In the genomic region with DNA sequence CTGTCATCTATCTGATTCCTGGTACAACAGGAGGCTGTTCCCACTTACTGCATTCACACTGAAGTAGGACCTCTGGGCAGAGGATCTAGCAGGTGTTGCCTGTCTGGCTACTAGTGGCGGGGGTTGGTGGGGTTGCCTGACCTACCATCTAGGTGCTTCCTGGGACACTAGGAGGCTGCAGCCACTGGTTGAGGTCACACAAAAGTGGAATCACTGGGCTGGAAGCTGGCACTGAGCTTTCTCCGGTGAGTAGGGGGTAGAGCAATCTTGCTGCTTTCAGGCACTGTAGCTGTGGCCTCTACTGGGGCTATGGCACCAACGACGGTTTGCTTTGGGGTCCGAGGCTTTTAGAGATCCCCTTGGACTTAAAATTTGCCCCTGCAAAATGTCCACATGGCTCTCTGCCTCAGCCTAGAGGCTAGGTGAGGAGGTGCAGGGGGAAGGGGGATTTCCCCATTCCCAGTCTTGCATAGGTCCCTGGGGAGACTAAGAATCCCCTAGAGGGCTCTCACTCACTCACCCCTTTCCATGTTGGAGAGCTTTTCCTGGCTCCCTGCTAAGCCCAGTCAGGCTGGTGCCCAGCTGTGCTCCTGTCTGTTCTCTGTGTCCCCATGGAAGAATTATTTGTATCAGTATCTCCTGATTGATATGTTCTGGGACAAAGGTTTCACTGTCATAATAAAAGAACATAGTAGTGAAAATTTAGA, we compare ENCODE assay signal across 29 cellular contexts.
DNase-seq lines count a peak whose midpoint lies in the region; ATAC-seq, FAIRE-seq and TF ChIP-seq lines count a peak whose summit lies in the region.
"Had no signal": no experiment of that assay in that cellular context is flagged by ENCODE, and none has a peak within 500 bp of the region (broad histone marks: within the 10 kb centered on the region; RNA-seq: fewer than 3 reads in every experiment).

No MANE protein-coding gene starts in this region.

- H3K27me3 ChIP-seq in tibial artery (no peaks in the 10 kb centered on the region), right lobe of liver (no peaks in the 10 kb centered on the region)
- H3K27me3 ChIP-seq: BLaER1 treated with 17β-estradiol and CSF1 and Interleukin-3, amounts not matched to agents 10 nM and 100 nM; SJSA1 had no signal

- H3K9me3 ChIP-seq in tibial artery, result no peaks in the 10 kb centered on the region
- H3K9me3 ChIP-seq in right lobe of liver, result no peaks in the 10 kb centered on the region
- H3K9me3 ChIP-seq: BLaER1 treated with 17β-estradiol and CSF1 and Interleukin-3, amounts not matched to agents 10 nM and 100 nM; SJSA1 had no signal

- no peak for FAIRE-seq in GM12892 (lab: Jason Lieb, UNC)
- FAIRE-seq: GM18507, HepG2 had no signal

- H3K36me3 ChIP-seq in tibial artery, result no peaks in the 10 kb centered on the region
- H3K36me3 ChIP-seq in right lobe of liver, result no peaks in the 10 kb centered on the region
- H3K36me3 ChIP-seq: BLaER1 treated with 17β-estradiol and CSF1 and Interleukin-3, amounts not matched to agents 10 nM and 100 nM; SJSA1 had no signal

- TF ChIP-seq POLR2A in GM12892 (IDR thresholded peaks at IDR 0.05; ENCODE audit: low read depth, low read length) (no peak), right lobe of liver (IDR thresholded peaks at IDR 0.05) (no peak)

- intact Hi-C loops in tibial artery (cut with DNase I; ENCODE audit: low total_unique reads) (no loop called here), right lobe of liver (cut with DNase I) (no loop called here)

- ATAC-seq in GM18519 (IDR thresholded peaks at IDR 0.05; ENCODE audit: low FRiP score, unreplicated experiment) (no peak), right lobe of liver (no peak)
- ATAC-seq: HepG2, Right ventricle myocardium inferior, T-cell had no signal

- 60% methylated on average over 1 of the region's 5 CpGs for WGBS in right lobe of liver (ENCODE audit: insufficient coverage, low coverage, low lambda C conversion rate, missing lambda C conversion rate)

- H3K27ac ChIP-seq in tibial artery, result no peak overlapping the region
- H3K27ac ChIP-seq in right lobe of liver, result no peak overlapping the region
- H3K27ac ChIP-seq: BLaER1 treated with 17β-estradiol and CSF1 and Interleukin-3, amounts not matched to agents 10 nM and 100 nM; PC-9; SJSA1 had no signal

- DNase-seq in NCI-H82 (lab: John Stamatoyannopoulos, UW) (peak; percentile 63), NCI-H82 treated with DMSO at 0.1 percent for 48 hours (lab: John Stamatoyannopoulos, UW; ENCODE audit: unreplicated experiment) (no peak), NCI-H524 treated with DMSO at 0.1 percent for 48 hours (lab: John Stamatoyannopoulos, UW) (peak; percentile 48), iPS-NIHi7 (ENCODE audit: extremely low spot score) (peak; percentile 21), GM12892 (ENCODE audit: insufficient read length) (no peak), tibial artery (no peak), right lobe of liver (no peak)
- DNase-seq: CD4-positive, alpha-beta T cell; DMS 273 treated with DMSO at 0.1 percent for 48 hours; DMS79; EL; GDM1; H9; HFFc6; Karpas-422; NCI-H1092; NCI-H1436; NCI-H187; NCI-H226; NCI-H510A; NCI-H774; PC-9; T-cell had no signal

- H3K4me3 ChIP-seq in tibial artery (no peak overlapping the region), right lobe of liver (no peak overlapping the region)
- H3K4me3 ChIP-seq: BLaER1 treated with 17β-estradiol and CSF1 and Interleukin-3, amounts not matched to agents 10 nM and 100 nM; PC-9; SJSA1 had no signal

- TF ChIP-seq CTCF in tibial artery (IDR thresholded peaks at IDR 0.05), result no peak
- no peak for TF ChIP-seq CTCF in right lobe of liver (IDR thresholded peaks at IDR 0.05)

- H3K4me1 ChIP-seq in tibial artery, result no peaks in the 10 kb centered on the region
- H3K4me1 ChIP-seq in right lobe of liver, result no peaks in the 10 kb centered on the region
- H3K4me1 ChIP-seq: SJSA1 had no signal

Comparison
In these comparisons a context has a peak if more than half of its experiments do, and no peak if none do; other contexts are left out.
1. DNase-seq: peak in NCI-H82 (single experiment), NCI-H524 treated with DMSO at 0.1 percent for 48 hours (single experiment) and iPS-NIHi7 (single experiment); none in NCI-H82 treated with DMSO at 0.1 percent for 48 hours (single experiment), GM12892 (single experiment), tibial artery (0 of 2) and right lobe of liver (0 of 3).